ENCODE assay signal across 23 cellular contexts in genomic region chr3:123711356-123711755, GRCh38.
"Had no signal": no experiment of that assay in that cellular context is flagged by ENCODE, and none has a peak within 500 bp of the region (broad histone marks: within the 10 kb centered on the region; RNA-seq: fewer than 3 reads in every experiment).

No MANE protein-coding gene starts in this region.

- DNase-seq: activated CD4-positive, alpha-beta T cell treated with anti-CD3 and anti-CD28 coated beads, Interleukin-2, amount 10 ng/mL, durations not matched to agents 7 days and 5 days; activated CD8-positive, alpha-beta T cell treated with anti-CD3 and anti-CD28 coated beads, Interleukin-2, amount 10 ng/mL, durations not matched to agents 7 days and 5 days; activated gamma-delta T cell treated with Interleukin-2 at 50 U/mL for 16 hours; effector CD4-positive, alpha-beta T cell; foreskin fibroblast; glutamatergic neuron; immature natural killer cell; mucosa of descending colon; occipital lobe; small intestine; stimulated activated CD4-positive, alpha-beta T cell treated with anti-CD3 and anti-CD28 coated beads, Interleukin-15, amount 100 ng/mL, for 24 hours; stomach; T-cell had no signal

- H3K27me3 ChIP-seq: hepatocyte, stomach had no signal

- FAIRE-seq: astrocyte, endometrium, small intestine had no signal

- ATAC-seq: activated CD4-positive, CD25-positive, alpha-beta regulatory T cell treated with anti-CD3 and anti-CD28 coated beads, Interleukin-2, amount 50 U/mL, for 24 hours; activated CD8-positive, alpha-beta T cell treated with anti-CD3 and anti-CD28 coated beads, Interleukin-2, amount 10 ng/mL, durations not matched to agents 7 days and 5 days; mucosa of descending colon; SK-N-SH treated with all-trans-retinoic acid at 6 μM for 48 hours; stimulated activated memory B cell treated with anti-CD40 and anti-IgM and Interleukin-4, amounts not matched to agents 10 μg/mL and 1 μg/mL and 100 μg/mL, for 72 hours; T-cell had no signal

- H3K36me3 Mint-ChIP-seq: activated naive CD4-positive, alpha-beta T cell treated with anti-CD3 and anti-CD28 coated beads, Interleukin-2, amount 50 U/mL, for 24 hours; immature natural killer cell; stimulated activated memory B cell treated with anti-CD40 and anti-IgM and Interleukin-4, amounts not matched to agents 10 μg/mL and 1 μg/mL and 100 μg/mL, for 72 hours; T-cell had no signal

- H3K27ac ChIP-seq: hepatocyte, stomach, VCaP had no signal

- H3K9me3 ChIP-seq: mucosa of descending colon, stomach had no signal

- H3K4me1 Mint-ChIP-seq: activated CD4-positive, alpha-beta T cell treated with anti-CD3 and anti-CD28 coated beads, Interleukin-2, amount 10 ng/mL, durations not matched to agents 7 days and 5 days; activated naive CD4-positive, alpha-beta T cell treated with anti-CD3 and anti-CD28 coated beads, Interleukin-2, amount 50 U/mL, for 24 hours; immature natural killer cell; stimulated activated memory B cell treated with anti-CD40 and anti-IgM and Interleukin-4, amounts not matched to agents 10 μg/mL and 1 μg/mL and 100 μg/mL, for 72 hours; T-cell had no signal

- H3K4me3 Mint-ChIP-seq: activated CD4-positive, alpha-beta T cell treated with anti-CD3 and anti-CD28 coated beads, Interleukin-2, amount 10 ng/mL, durations not matched to agents 7 days and 5 days; activated CD8-positive, alpha-beta T cell treated with anti-CD3 and anti-CD28 coated beads, Interleukin-2, amount 10 ng/mL, durations not matched to agents 7 days and 5 days; activated naive CD4-positive, alpha-beta T cell treated with anti-CD3 and anti-CD28 coated beads, Interleukin-2, amount 50 U/mL, for 24 hours; dendritic cell treated with granulocyte-macrophage colony-stimulating factor and Interleukin-4, amounts not matched to agents 40 ng/mL and 50 ng/mL, for 4 days; immature natural killer cell; stimulated activated memory B cell treated with anti-CD40 and anti-IgM and Interleukin-4, amounts not matched to agents 10 μg/mL and 1 μg/mL and 100 μg/mL, for 72 hours; T-cell; T-helper 2 cell treated with Interferon-gamma antibody and Interleukin-4, amounts not matched to agents 5 μg/mL and 100 μg/mL, for 36 hours had no signal

- H3K27me3 Mint-ChIP-seq: activated CD4-positive, alpha-beta T cell treated with anti-CD3 and anti-CD28 coated beads, Interleukin-2, amount 10 ng/mL, durations not matched to agents 7 days and 5 days; activated naive CD4-positive, alpha-beta T cell treated with anti-CD3 and anti-CD28 coated beads, Interleukin-2, amount 50 U/mL, for 24 hours had no signal

- H3K9me3 Mint-ChIP-seq: activated CD4-positive, alpha-beta T cell treated with anti-CD3 and anti-CD28 coated beads, Interleukin-2, amount 10 ng/mL, durations not matched to agents 7 days and 5 days; activated naive CD4-positive, alpha-beta T cell treated with anti-CD3 and anti-CD28 coated beads, Interleukin-2, amount 50 U/mL, for 24 hours; dendritic cell treated with granulocyte-macrophage colony-stimulating factor and Interleukin-4, amounts not matched to agents 40 ng/mL and 50 ng/mL, for 4 days; immature natural killer cell; stimulated activated memory B cell treated with anti-CD40 and anti-IgM and Interleukin-4, amounts not matched to agents 10 μg/mL and 1 μg/mL and 100 μg/mL, for 72 hours; T-cell; T-helper 2 cell treated with Interferon-gamma antibody and Interleukin-4, amounts not matched to agents 5 μg/mL and 100 μg/mL, for 36 hours had no signal

- H3K27ac Mint-ChIP-seq: activated CD4-positive, alpha-beta T cell treated with anti-CD3 and anti-CD28 coated beads, Interleukin-2, amount 10 ng/mL, durations not matched to agents 7 days and 5 days; activated CD8-positive, alpha-beta T cell treated with anti-CD3 and anti-CD28 coated beads, Interleukin-2, amount 10 ng/mL, durations not matched to agents 7 days and 5 days; activated naive CD4-positive, alpha-beta T cell treated with anti-CD3 and anti-CD28 coated beads, Interleukin-2, amount 50 U/mL, for 24 hours; dendritic cell treated with granulocyte-macrophage colony-stimulating factor and Interleukin-4, amounts not matched to agents 40 ng/mL and 50 ng/mL, for 4 days; immature natural killer cell; stimulated activated memory B cell treated with anti-CD40 and anti-IgM and Interleukin-4, amounts not matched to agents 10 μg/mL and 1 μg/mL and 100 μg/mL, for 72 hours; T-cell; T-helper 2 cell treated with Interferon-gamma antibody and Interleukin-4, amounts not matched to agents 5 μg/mL and 100 μg/mL, for 36 hours had no signal

- H3K4me3 ChIP-seq: hepatocyte, mucosa of descending colon, stomach had no signal

- H3K36me3 ChIP-seq: stomach had no signal
